Comparison of ENCODE assay signal across 36 cellular contexts in the genomic region with DNA sequence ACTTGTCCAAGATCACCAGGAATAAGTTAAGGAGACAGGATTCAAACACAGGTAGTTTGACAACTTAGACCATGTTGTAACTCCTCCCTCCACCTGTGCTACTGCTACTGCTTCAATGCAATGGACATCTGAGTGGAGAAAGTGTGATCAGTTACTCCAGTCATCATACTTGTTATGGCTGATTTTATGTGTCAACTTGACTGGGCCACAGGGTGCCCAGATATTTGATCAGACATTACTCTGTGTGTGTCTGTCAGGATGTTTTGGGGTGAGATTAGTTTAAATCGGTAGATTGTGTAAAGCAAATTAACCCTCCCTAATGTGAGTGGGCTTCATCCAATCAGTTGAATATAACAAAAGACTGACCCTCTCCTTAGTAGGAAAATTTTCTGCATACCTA. TPM values are rescaled to one million over a fixed set of nuclear protein-coding genes. Genes with fewer than 3 reads are reported as not detected.
DNase-seq lines count a peak whose midpoint lies in the region; ATAC-seq, FAIRE-seq and TF ChIP-seq lines count a peak whose summit lies in the region.
"Had no signal": no experiment of that assay in that cellular context is flagged by ENCODE, and none has a peak within 500 bp of the region (broad histone marks: within the 10 kb centered on the region; RNA-seq: fewer than 3 reads in every experiment).

No MANE protein-coding gene starts in this region.

- H3K4me1 Mint-ChIP-seq in H9 = peaks cover 20 to 32% of the 10 kb centered on the region in 2 experiments
- peaks cover 35% of the 10 kb centered on the region for H3K4me1 Mint-ChIP-seq in WTC11
- H3K4me1 Mint-ChIP-seq: B cell; CD4-positive, alpha-beta memory T cell; CD4-positive, CD25-positive, alpha-beta regulatory T cell; CD8-positive, alpha-beta memory T cell had no signal

- no peak for DNase-seq in H9
- no peak for DNase-seq in WTC11 (ENCODE audit: low spot score)
- no peak for DNase-seq in bronchial epithelial cell (ENCODE audit: low read depth)
- DNase-seq in inferior parietal cortex (ENCODE audit: extremely low spot score) = no peak
- DNase-seq in NCI-H187 treated with DMSO at 0.1 percent for 48 hours (lab: John Stamatoyannopoulos, UW) = no peak
- DNase-seq: 8988T; ACHN; AML-193; BE2C; C1 segment of cervical spinal cord; Caco-2; Calu3; CD4-positive, alpha-beta memory T cell; CD4-positive, alpha-beta T cell; CD4-positive, CD25-positive, alpha-beta regulatory T cell; CD8-positive, alpha-beta memory T cell; CD8-positive, alpha-beta T cell; COR-L47; DMS 273 treated with DMSO at 0.1 percent for 48 hours; DMS153; DMS53; DMS79; DMS79 treated with DMSO at 0.1 percent for 48 hours; DND-41; EL had no signal

- no peak overlapping the region for H3K23ac ChIP-seq in H9 (ENCODE audit: insufficient read length, low read depth, low read length)

- H3K36me3 Mint-ChIP-seq in H9 (ENCODE audit: insufficient read depth in 1 of 3, low read depth in 3 of 3) (peaks cover 0 to 4% (median 0%) of the 10 kb centered on the region in 3 experiments; a peak in 3 of 7 replicates), WTC11 (peaks cover 13% of the 10 kb centered on the region)
- H3K36me3 Mint-ChIP-seq: CD14-positive monocyte; CD4-positive, alpha-beta memory T cell; CD4-positive, CD25-positive, alpha-beta regulatory T cell; CD8-positive, alpha-beta T cell had no signal

- H3K4me1 ChIP-seq in H9 (ENCODE audit: insufficient read depth, low read length) = no peaks in the 10 kb centered on the region; the same call in 1 of the 2 replicates
- H3K4me1 ChIP-seq in HEK293 (ENCODE audit: control insufficient read depth, insufficient read depth, low read length) = no peaks in the 10 kb centered on the region
- H3K4me1 ChIP-seq: BLaER1 had no signal

- H3K9me3 ChIP-seq in H9 (ENCODE audit: control insufficient read depth, low read depth, low read length) (no peaks in the 10 kb centered on the region), HEK293 (ENCODE audit: control insufficient read depth, insufficient read depth, low read depth, low read length) (no peaks in the 10 kb centered on the region)
- H3K9me3 ChIP-seq: BE2C, BLaER1, Caco-2 had no signal

- peak overlapping the region; percentile 32 for H3K27ac ChIP-seq in H9 (ENCODE audit: insufficient read length, low read depth, low read length)
- no peak overlapping the region for H3K27ac ChIP-seq in HEK293 (ENCODE audit: extremely low read depth, low read depth, low read length)
- H3K27ac ChIP-seq: 22Rv1; A549; BLaER1; BLaER1 treated with 17β-estradiol and CSF1 and Interleukin-3, amounts not matched to agents 10 nM and 100 nM; C4-2B had no signal

- no peak overlapping the region for H3K9ac ChIP-seq in H9 (ENCODE audit: extremely low read depth, insufficient read length, low read length)
- H3K9ac ChIP-seq: BLaER1; BLaER1 treated with 17β-estradiol and CSF1 and Interleukin-3, amounts not matched to agents 10 nM and 100 nM had no signal

- H2BK5ac ChIP-seq in H9 (ENCODE audit: insufficient read length, low read length) = no peak overlapping the region

- H3K23me2 ChIP-seq in H9 (ENCODE audit: insufficient read length, low read depth, low read length, poor library complexity, severe bottlenecking) = no peaks in the 10 kb centered on the region

- no peak overlapping the region for H4K8ac ChIP-seq in H9 (replicated peaks; ENCODE audit: insufficient read length, low read depth, low read length)

- no peaks in the 10 kb centered on the region for H3K79me2 ChIP-seq in H9 (ENCODE audit: insufficient read depth, low read length)

- ATAC-seq in WTC11 = no peak
- no peak for ATAC-seq in HG02981 (IDR thresholded peaks at IDR 0.05; ENCODE audit: unreplicated experiment)
- no peak for ATAC-seq in GM21381 (IDR thresholded peaks at IDR 0.05; ENCODE audit: unreplicated experiment)
- ATAC-seq: A549; CD8-positive, alpha-beta T cell had no signal

- no peak overlapping the region for H4K5ac ChIP-seq in H9 (ENCODE audit: insufficient read length, low read depth, low read length)

- no peak overlapping the region for H2AFZ ChIP-seq in H9 (ENCODE audit: low read length)

- no peak overlapping the region for H3K4ac ChIP-seq in H9 (ENCODE audit: low read depth, low read length)

- CTCF ChIA-PET in HEK293 (lab: Yijun Ruan, JAX) (no interaction called here), WTC11 (lab: Charles Lee) (interaction anchor here (1.5 kb wide), 1 partner anchor 10 kb away, joined by 8 read pairs; no protein-coding TSS in a partner anchor)

- H4K20me1 ChIP-seq in H9 (ENCODE audit: control insufficient read depth, insufficient read depth, insufficient read length) = no peaks in the 10 kb centered on the region
- H4K20me1 ChIP-seq: BLaER1; BLaER1 treated with 17β-estradiol and CSF1 and Interleukin-3, amounts not matched to agents 10 nM and 100 nM had no signal

- H3K27me3 Mint-ChIP-seq in H9 (ENCODE audit: low read depth) (no peaks in the 10 kb centered on the region), WTC11 (ENCODE audit: low read depth) (no peaks in the 10 kb centered on the region; the same call in 1 of the 2 replicates)

- H3K18ac ChIP-seq in H9 (ENCODE audit: insufficient read length, low read depth, low read length) = no peak overlapping the region

- H2BK20ac ChIP-seq in H9 (ENCODE audit: low read depth, low read length, poor library complexity, severe bottlenecking) = no peak overlapping the region

- H3K4me3 ChIP-seq in HEK293 (ENCODE audit: low read depth, low read length) (no peak overlapping the region), bronchial epithelial cell (ENCODE audit: low read depth, low read length) (no peak overlapping the region)
- H3K4me3 ChIP-seq: A549; BLaER1; BLaER1 treated with 17β-estradiol and CSF1 and Interleukin-3, amounts not matched to agents 10 nM and 100 nM had no signal

- H3K4me3 Mint-ChIP-seq in H9 (no peak overlapping the region), WTC11 (no peak overlapping the region)
- H3K4me3 Mint-ChIP-seq: B cell; CD14-positive monocyte; CD4-positive, alpha-beta memory T cell; CD4-positive, alpha-beta T cell; CD4-positive, CD25-positive, alpha-beta regulatory T cell; CD8-positive, alpha-beta memory T cell; CD8-positive, alpha-beta T cell had no signal

- H3K36me3 ChIP-seq in HEK293 (ENCODE audit: control insufficient read depth in 2 of 2, insufficient read depth in 1 of 2, low read length in 2 of 2) (no peaks in the 10 kb centered on the region), bronchial epithelial cell (ENCODE audit: control insufficient read depth, insufficient read depth, low read length) (no peaks in the 10 kb centered on the region)
- H3K36me3 ChIP-seq: BE2C; BLaER1; BLaER1 treated with 17β-estradiol and CSF1 and Interleukin-3, amounts not matched to agents 10 nM and 100 nM had no signal

- H4K91ac ChIP-seq in H9 (ENCODE audit: insufficient read length, low read depth, low read length) = no peak overlapping the region

- WGBS in H9 (ENCODE audit: extremely low coverage, insufficient read length, low lambda C conversion rate) = no CpG with 5 or more reads among the region's 1 CpG

- FAIRE-seq in bronchial epithelial cell (lab: Jason Lieb, UNC) = peak; percentile 13
- FAIRE-seq: A204.1, A549 had no signal

- no peaks in the 10 kb centered on the region for H3K79me1 ChIP-seq in H9 (ENCODE audit: insufficient read depth, low read depth, low read length, poor library complexity, severe bottlenecking)

- H3K27ac Mint-ChIP-seq in H9 (no peak overlapping the region), WTC11 (no peak overlapping the region)
- H3K27ac Mint-ChIP-seq: B cell; CD14-positive monocyte; CD4-positive, alpha-beta memory T cell; CD4-positive, alpha-beta T cell; CD4-positive, CD25-positive, alpha-beta regulatory T cell; CD8-positive, alpha-beta T cell had no signal

- peaks cover 0 to 6% of the 10 kb centered on the region in 2 experiments; a peak in 2 of 5 replicates for H3K9me3 Mint-ChIP-seq in H9
- H3K9me3 Mint-ChIP-seq in WTC11 = peaks cover 24% of the 10 kb centered on the region

- no peak overlapping the region for H2BK12ac ChIP-seq in H9 (ENCODE audit: insufficient read length, low read depth, low read length)

- H3K56ac ChIP-seq in H9 (ENCODE audit: insufficient read length, low read depth, low read length) = no peak overlapping the region

- H2AK5ac ChIP-seq in H9 (ENCODE audit: insufficient read length, low read length) = no peak overlapping the region

- H3K27me3 ChIP-seq in H9 (ENCODE audit: insufficient read depth, low read length) = no peaks in the 10 kb centered on the region
- no peaks in the 10 kb centered on the region for H3K27me3 ChIP-seq in bronchial epithelial cell (ENCODE audit: control insufficient read depth, insufficient read depth, low read length)
- H3K27me3 ChIP-seq: BE2C; BLaER1; BLaER1 treated with 17β-estradiol and CSF1 and Interleukin-3, amounts not matched to agents 10 nM and 100 nM had no signal

- H2BK120ac ChIP-seq in H9 (ENCODE audit: low read depth, low read length, poor library complexity, severe bottlenecking) = no peak overlapping the region

- H2BK15ac ChIP-seq in H9 (ENCODE audit: low read depth, low read length) = no peak overlapping the region

- POLR2A ChIA-PET in HEK293 (lab: Yijun Ruan, JAX) (no interaction called here), WTC11 (lab: Charles Lee) (no interaction called here)

- no peak overlapping the region for H3T11ph ChIP-seq in H9 (ENCODE audit: low read length)

- no peak overlapping the region for H3K14ac ChIP-seq in H9 (ENCODE audit: insufficient read depth, low read length)

- TF ChIP-seq CTCF in H9 (conservative IDR thresholded peaks at IDR 0.05) = no peak
- TF ChIP-seq CTCF in HEK293 (tag by site-specific recombination; IDR thresholded peaks at IDR 0.05) = no peak
- TF ChIP-seq CTCF in WTC11 (IDR thresholded peaks at IDR 0.05) = no peak
- no peak for TF ChIP-seq CTCF in bronchial epithelial cell (IDR thresholded peaks at IDR 0.05; ENCODE audit: insufficient read depth, low read length, severe bottlenecking)

- H3K4me2 ChIP-seq in H9 (ENCODE audit: insufficient read depth, insufficient read length, low read length) = no peak overlapping the region
- H3K4me2 ChIP-seq: A549; BLaER1; BLaER1 treated with 17β-estradiol and CSF1 and Interleukin-3, amounts not matched to agents 10 nM and 100 nM had no signal

TF ChIP-seq in WTC11, 78 proteins besides CTCF, POLR2A, EP300 and RAD21 (continues in another document):
- TF ChIP-seq ZNF416 (CRISPR knock-in tag; IDR thresholded peaks at IDR 0.05) (0 out of 2 replicates have a peak, but pooled peaks have one; percentile 45), NFE2L1 (CRISPR knock-in tag; IDR thresholded peaks at IDR 0.05) (no peak), MYBL2 (CRISPR knock-in tag; IDR thresholded peaks at IDR 0.05) (no peak)

RNA-seq across cellular contexts. Expression of gene PDLIM5, which starts 34.8 kb away (rescaled TPM):
- total RNA-seq in H9 (2021) (57.7 and 58.0 TPM in 2 replicates), WTC11 (2021) (46.3 to 52.0 TPM (median 51.5 TPM) in 3 replicates), bronchial epithelial cell (82.9 and 121 TPM in 2 replicates)
